In the genomic region with DNA sequence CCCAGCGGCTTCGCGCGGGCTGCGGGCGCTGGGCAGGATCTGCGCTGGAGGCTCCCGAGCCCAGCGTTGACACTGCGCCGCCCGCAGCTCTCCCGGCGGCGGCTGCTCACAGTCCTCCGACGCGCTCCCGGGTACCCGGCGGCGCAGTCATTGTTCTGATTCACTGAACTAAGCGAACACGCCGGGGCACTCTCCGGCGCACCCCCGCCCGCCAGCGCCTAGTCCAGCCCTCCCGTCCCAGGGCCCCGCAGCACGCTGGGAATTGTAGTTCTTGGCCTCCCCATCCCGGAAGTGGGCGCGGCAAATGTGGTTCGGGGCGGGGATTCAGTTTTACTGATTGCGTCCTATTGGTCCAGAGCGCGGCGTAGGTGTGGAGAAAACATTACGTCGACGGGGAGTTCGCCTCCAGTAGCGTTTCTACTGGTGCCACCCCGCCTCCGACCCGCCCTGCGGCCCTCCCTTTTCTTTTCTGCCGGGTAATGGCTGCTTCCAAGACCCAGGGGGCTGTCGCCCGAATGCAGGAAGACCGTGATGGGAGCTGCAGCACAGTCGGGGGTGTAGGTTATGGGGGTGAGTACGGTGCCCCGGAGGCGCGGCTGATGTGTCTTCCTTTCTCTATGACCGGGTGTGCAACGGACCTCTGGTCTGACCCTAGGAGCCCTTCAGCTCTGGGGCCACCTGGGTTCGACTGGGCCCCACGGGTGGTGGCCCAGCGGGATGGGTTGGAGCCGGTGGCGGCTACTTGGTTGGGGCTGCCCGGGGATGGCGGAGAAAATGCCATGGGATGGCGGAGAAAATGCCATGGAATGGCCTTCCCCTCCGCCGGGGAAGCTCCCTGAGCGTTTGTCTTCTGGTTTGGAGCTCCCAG, we compare ENCODE assay signal across 8 cellular contexts. TPM values are rescaled to one million over a fixed set of nuclear protein-coding genes. Genes with fewer than 3 reads are reported as not detected.
DNase-seq lines count a peak whose midpoint lies in the region; ATAC-seq, FAIRE-seq and TF ChIP-seq lines count a peak whose summit lies in the region.

A gene with protein sequence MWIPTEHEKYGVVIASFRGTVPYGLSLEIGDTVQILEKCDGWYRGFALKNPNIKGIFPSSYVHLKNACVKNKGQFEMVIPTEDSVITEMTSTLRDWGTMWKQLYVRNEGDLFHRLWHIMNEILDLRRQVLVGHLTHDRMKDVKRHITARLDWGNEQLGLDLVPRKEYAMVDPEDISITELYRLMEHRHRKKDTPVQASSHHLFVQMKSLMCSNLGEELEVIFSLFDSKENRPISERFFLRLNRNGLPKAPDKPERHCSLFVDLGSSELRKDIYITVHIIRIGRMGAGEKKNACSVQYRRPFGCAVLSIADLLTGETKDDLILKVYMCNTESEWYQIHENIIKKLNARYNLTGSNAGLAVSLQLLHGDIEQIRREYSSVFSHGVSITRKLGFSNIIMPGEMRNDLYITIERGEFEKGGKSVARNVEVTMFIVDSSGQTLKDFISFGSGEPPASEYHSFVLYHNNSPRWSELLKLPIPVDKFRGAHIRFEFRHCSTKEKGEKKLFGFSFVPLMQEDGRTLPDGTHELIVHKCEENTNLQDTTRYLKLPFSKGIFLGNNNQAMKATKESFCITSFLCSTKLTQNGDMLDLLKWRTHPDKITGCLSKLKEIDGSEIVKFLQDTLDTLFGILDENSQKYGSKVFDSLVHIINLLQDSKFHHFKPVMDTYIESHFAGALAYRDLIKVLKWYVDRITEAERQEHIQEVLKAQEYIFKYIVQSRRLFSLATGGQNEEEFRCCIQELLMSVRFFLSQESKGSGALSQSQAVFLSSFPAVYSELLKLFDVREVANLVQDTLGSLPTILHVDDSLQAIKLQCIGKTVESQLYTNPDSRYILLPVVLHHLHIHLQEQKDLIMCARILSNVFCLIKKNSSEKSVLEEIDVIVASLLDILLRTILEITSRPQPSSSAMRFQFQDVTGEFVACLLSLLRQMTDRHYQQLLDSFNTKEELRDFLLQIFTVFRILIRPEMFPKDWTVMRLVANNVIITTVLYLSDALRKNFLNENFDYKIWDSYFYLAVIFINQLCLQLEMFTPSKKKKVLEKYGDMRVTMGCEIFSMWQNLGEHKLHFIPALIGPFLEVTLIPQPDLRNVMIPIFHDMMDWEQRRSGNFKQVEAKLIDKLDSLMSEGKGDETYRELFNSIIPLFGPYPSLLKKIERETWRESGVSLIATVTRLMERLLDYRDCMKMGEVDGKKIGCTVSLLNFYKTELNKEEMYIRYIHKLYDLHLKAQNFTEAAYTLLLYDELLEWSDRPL (N-terminal part only) (minus strand): TSS at position 162 of the 868 bp plus-strand sequence. CDS start 261 bp downstream, outside the sequence.
A gene with protein sequence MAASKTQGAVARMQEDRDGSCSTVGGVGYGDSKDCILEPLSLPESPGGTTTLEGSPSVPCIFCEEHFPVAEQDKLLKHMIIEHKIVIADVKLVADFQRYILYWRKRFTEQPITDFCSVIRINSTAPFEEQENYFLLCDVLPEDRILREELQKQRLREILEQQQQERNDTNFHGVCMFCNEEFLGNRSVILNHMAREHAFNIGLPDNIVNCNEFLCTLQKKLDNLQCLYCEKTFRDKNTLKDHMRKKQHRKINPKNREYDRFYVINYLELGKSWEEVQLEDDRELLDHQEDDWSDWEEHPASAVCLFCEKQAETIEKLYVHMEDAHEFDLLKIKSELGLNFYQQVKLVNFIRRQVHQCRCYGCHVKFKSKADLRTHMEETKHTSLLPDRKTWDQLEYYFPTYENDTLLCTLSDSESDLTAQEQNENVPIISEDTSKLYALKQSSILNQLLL (plus strand): TSS at position 458 of the 868 bp plus-strand sequence. CDS start 22 bp downstream, at position 480.

- peak; percentile 96 for ATAC-seq in GM18909 (IDR thresholded peaks at IDR 0.05; ENCODE audit: poor library complexity, unreplicated experiment)
- ATAC-seq in HG03159 (IDR thresholded peaks at IDR 0.05; ENCODE audit: unreplicated experiment), result peak; percentile 95

- H3K9me3 ChIP-seq in small intestine (ENCODE audit: control insufficient read depth, low read depth), result no peaks in the 10 kb centered on the region

- H3K27ac ChIP-seq in small intestine (ENCODE audit: low read depth in 1 of 2, low read length in 1 of 2), result peak within 1 kb of the TSS; percentile 56 to 92

- no peak for TF ChIP-seq CTCF in WI38 (IDR thresholded peaks at IDR 0.05; ENCODE audit: low read depth, low read length)
- no peak for TF ChIP-seq CTCF in cardiac fibroblast (IDR thresholded peaks at IDR 0.05; ENCODE audit: low read depth, low read length)

- peaks cover 0 to 10% of the 10 kb centered on the region in 2 donors for H3K4me1 ChIP-seq in small intestine (ENCODE audit: control insufficient read depth in 2 of 2, insufficient read depth in 1 of 2, low read depth in 1 of 2, low read length in 1 of 2)

- DNase-seq in AG08395 (ENCODE audit: low spot score), result peak; percentile 97
- peak; percentile 100 for DNase-seq in NCI-H2227 (lab: John Stamatoyannopoulos, UW; ENCODE audit: unreplicated experiment)
- DNase-seq in cardiac fibroblast (ENCODE audit: low read depth in 2 of 2), result peak; percentile 99
- DNase-seq in iPS-NIHi11 (ENCODE audit: low spot score), result peak; percentile 98
- DNase-seq in small intestine, result peak; percentile 100

- H3K4me3 ChIP-seq in WI38 (ENCODE audit: low read depth, low read length) (peak within 1 kb of the TSS; percentile 98), cardiac fibroblast (replicated peaks in 1 of 2; ENCODE audit: low read depth in 2 of 2, low read length in 2 of 2) (peak within 1 kb of the TSS; percentile 89 to 95), small intestine (ENCODE audit: low read depth in 1 of 2, low read length in 2 of 2) (peak within 1 kb of the TSS; percentile 83 to 85)

- peaks cover 0 to 2% of the 10 kb centered on the region in 2 donors for H3K27me3 ChIP-seq in small intestine (ENCODE audit: control insufficient read depth in 2 of 2, insufficient read depth in 2 of 2, low read length in 2 of 2)

- no peak for FAIRE-seq in small intestine (lab: Jason Lieb, UNC)

- no peaks in the 10 kb centered on the region for H3K36me3 ChIP-seq in small intestine (ENCODE audit: control insufficient read depth in 2 of 2, insufficient read depth in 2 of 2, low read length in 2 of 2)

- 0 to 1% (median 0%) methylated on average over 64 to 73 of the region's 73 CpGs for WGBS in small intestine, 3 donors

RNA-seq across cellular contexts. Expression of the first gene that starts in this region (rescaled TPM):
- polyA plus RNA-seq in small intestine, result 1 to 10 TPM in 2 of 3 donors, not detected in 1; 1.9 to 3.8 TPM

RNA-seq across cellular contexts. Expression of the second gene that starts in this region (rescaled TPM):
- 10 to 100 TPM; 15.8 to 25.4 (median 24.4) TPM for polyA plus RNA-seq in small intestine

Comparison
In these comparisons a context has a peak if more than half of its experiments do, and no peak if none do; other contexts are left out.
1. Peak in every context shown above with its lines: DNase-seq, ATAC-seq, H3K4me3 ChIP-seq and H3K27ac ChIP-seq.